8 cellular contexts compared by ENCODE assay signal in the genomic region with DNA sequence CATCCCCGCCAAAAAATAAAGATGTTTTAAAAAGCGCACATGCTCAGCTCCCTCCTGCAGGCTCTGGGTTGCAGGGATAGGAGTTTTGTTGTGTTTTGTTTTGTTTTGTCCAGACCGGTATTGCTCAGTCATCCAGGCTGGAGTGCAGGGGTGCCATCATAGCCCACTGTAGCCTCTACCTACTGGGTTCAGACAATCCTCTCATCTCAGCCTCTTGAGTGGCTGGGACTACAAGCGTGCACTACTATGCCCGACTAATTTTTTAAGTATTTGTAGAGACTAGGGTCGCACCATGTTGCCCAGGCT. TPM values are rescaled to one million over a fixed set of nuclear protein-coding genes. Genes with fewer than 3 reads are reported as not detected.
A peak's percentile ranks its signal among the peaks of the same experiment; 100 is the strongest.
DNase-seq lines count a peak whose midpoint lies in the region; ATAC-seq and TF ChIP-seq lines count a peak whose summit lies in the region.

No MANE protein-coding gene starts in this region.

- CTCF ChIA-PET in activated CD4-positive, alpha-beta T cell treated with anti-CD3 and anti-CD28 coated beads for 36 hours (lab: Charles Lee), result interaction anchor here (0.7 to 1.5 kb wide), 4 partner anchors 11 to 425 kb away, joined by 3 to 4 read pairs (median 3); no protein-coding TSS in a partner anchor
- CTCF ChIA-PET in WTC11 (lab: Charles Lee), result interaction anchor here (0.6 to 1.6 kb wide), 27 partner anchors 9 to 1024 kb away, joined by 3 to 13 read pairs (median 4); a partner anchor contains a TSS

- intact Hi-C loops in activated CD4-positive, alpha-beta T cell treated with anti-CD3 and anti-CD28 coated beads for 36 hours (cut with DNase I, micrococcal nuclease), result loop anchor here in 1 of 2 experiments (1.0 kb wide), 1 partner anchor 425 kb away; no protein-coding TSS in a partner anchor

- peaks cover 2% of the 10 kb centered on the region for H3K36me3 Mint-ChIP-seq in activated CD4-positive, alpha-beta T cell treated with anti-CD3 and anti-CD28 coated beads for 36 hours (ENCODE audit: low read depth)
- H3K36me3 Mint-ChIP-seq in WTC11, result no peaks in the 10 kb centered on the region

- no peak for TF ChIP-seq CTCF in WTC11 (IDR thresholded peaks at IDR 0.05)

- DNase-seq in activated CD4-positive, alpha-beta T cell treated with anti-CD3 and anti-CD28 coated beads for 36 hours, result no peak
- no peak for DNase-seq in activated CD4-positive, alpha-beta T cell treated with anti-CD3 and anti-CD28 coated beads, Interleukin-2, amount 50 U/mL, for 1 hour
- DNase-seq in WTC11 (ENCODE audit: low spot score) (no peak), substantia nigra (lab: John Stamatoyannopoulos, UW) (no peak), amygdala (lab: John Stamatoyannopoulos, UW) (no peak), hippocampal formation (lab: John Stamatoyannopoulos, UW) (no peak)

- H3K4me3 ChIP-seq in iPS-18c (ENCODE audit: insufficient read depth, low read depth, low read length), result peak overlapping the region; percentile 97

- H3K27ac Mint-ChIP-seq in activated CD4-positive, alpha-beta T cell treated with anti-CD3 and anti-CD28 coated beads for 36 hours, result peak overlapping the region; percentile 78
- H3K27ac Mint-ChIP-seq in WTC11, result no peak overlapping the region

- peak overlapping the region; percentile 79 for H3K4me3 Mint-ChIP-seq in activated CD4-positive, alpha-beta T cell treated with anti-CD3 and anti-CD28 coated beads for 36 hours
- H3K4me3 Mint-ChIP-seq in WTC11, result peak overlapping the region; percentile 72

- no peak for ATAC-seq in activated CD4-positive, alpha-beta T cell treated with anti-CD3 and anti-CD28 coated beads for 36 hours
- no peak for ATAC-seq in WTC11
- ATAC-seq in HG02623 (IDR thresholded peaks at IDR 0.05; ENCODE audit: unreplicated experiment), result no peak

- H3K4me1 Mint-ChIP-seq in activated CD4-positive, alpha-beta T cell treated with anti-CD3 and anti-CD28 coated beads for 36 hours, result peaks cover 13% of the 10 kb centered on the region
- peaks cover 14% of the 10 kb centered on the region for H3K4me1 Mint-ChIP-seq in WTC11

- peaks cover 3% of the 10 kb centered on the region for H3K9me3 ChIP-seq in iPS-18c (ENCODE audit: control insufficient read depth, insufficient read depth, low read length)

- H3K27me3 Mint-ChIP-seq in activated CD4-positive, alpha-beta T cell treated with anti-CD3 and anti-CD28 coated beads for 36 hours, result no peaks in the 10 kb centered on the region
- H3K27me3 Mint-ChIP-seq in WTC11 (ENCODE audit: low read depth), result peaks cover 35% of the 10 kb centered on the region

- H3K27ac ChIP-seq in substantia nigra (ENCODE audit: low read depth, low read length, poor library complexity, severe bottlenecking), result peak overlapping the region; percentile 85

- POLR2A ChIA-PET in activated CD4-positive, alpha-beta T cell treated with anti-CD3 and anti-CD28 coated beads for 36 hours (lab: Charles Lee), result interaction anchor here (0.6 kb wide), 1 partner anchor 9 kb away, joined by 3 read pairs; no protein-coding TSS in a partner anchor
- POLR2A ChIA-PET in WTC11 (lab: Charles Lee), result no interaction called here

- H3K9me3 Mint-ChIP-seq in activated CD4-positive, alpha-beta T cell treated with anti-CD3 and anti-CD28 coated beads for 36 hours (ENCODE audit: low read depth), result no peaks in the 10 kb centered on the region
- peaks cover 5% of the 10 kb centered on the region for H3K9me3 Mint-ChIP-seq in WTC11

TF ChIP-seq in WTC11, 78 proteins besides CTCF, POLR2A, EP300 and RAD21:
- TF ChIP-seq ZNF317 (CRISPR knock-in tag; IDR thresholded peaks at IDR 0.05; ENCODE audit: borderline replicate concordance, low read depth) (no peak), SMAD3 (CRISPR knock-in tag; IDR thresholded peaks at IDR 0.05; ENCODE audit: borderline replicate concordance) (no peak), ZNF263 (CRISPR knock-in tag; IDR thresholded peaks at IDR 0.05; ENCODE audit: low read depth) (no peak), TCF7 (CRISPR knock-in tag; IDR thresholded peaks at IDR 0.05; ENCODE audit: low read depth) (no peak), RELA (CRISPR knock-in tag; IDR thresholded peaks at IDR 0.05; ENCODE audit: borderline replicate concordance) (no peak), GTF2I (CRISPR knock-in tag; conservative IDR thresholded peaks at IDR 0.05) (no peak)
- TF ChIP-seq, protein P1, sequence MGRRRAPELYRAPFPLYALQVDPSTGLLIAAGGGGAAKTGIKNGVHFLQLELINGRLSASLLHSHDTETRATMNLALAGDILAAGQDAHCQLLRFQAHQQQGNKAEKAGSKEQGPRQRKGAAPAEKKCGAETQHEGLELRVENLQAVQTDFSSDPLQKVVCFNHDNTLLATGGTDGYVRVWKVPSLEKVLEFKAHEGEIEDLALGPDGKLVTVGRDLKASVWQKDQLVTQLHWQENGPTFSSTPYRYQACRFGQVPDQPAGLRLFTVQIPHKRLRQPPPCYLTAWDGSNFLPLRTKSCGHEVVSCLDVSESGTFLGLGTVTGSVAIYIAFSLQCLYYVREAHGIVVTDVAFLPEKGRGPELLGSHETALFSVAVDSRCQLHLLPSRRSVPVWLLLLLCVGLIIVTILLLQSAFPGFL (CRISPR knock-in tag; IDR thresholded peaks at IDR 0.05; ENCODE audit: borderline replicate concordance), result no peak
- TF ChIP-seq, protein P2, sequence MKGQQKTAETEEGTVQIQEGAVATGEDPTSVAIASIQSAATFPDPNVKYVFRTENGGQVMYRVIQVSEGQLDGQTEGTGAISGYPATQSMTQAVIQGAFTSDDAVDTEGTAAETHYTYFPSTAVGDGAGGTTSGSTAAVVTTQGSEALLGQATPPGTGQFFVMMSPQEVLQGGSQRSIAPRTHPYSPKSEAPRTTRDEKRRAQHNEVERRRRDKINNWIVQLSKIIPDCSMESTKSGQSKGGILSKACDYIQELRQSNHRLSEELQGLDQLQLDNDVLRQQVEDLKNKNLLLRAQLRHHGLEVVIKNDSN (CRISPR knock-in tag; IDR thresholded peaks at IDR 0.05), result no peak
- TF ChIP-seq, protein P3, sequence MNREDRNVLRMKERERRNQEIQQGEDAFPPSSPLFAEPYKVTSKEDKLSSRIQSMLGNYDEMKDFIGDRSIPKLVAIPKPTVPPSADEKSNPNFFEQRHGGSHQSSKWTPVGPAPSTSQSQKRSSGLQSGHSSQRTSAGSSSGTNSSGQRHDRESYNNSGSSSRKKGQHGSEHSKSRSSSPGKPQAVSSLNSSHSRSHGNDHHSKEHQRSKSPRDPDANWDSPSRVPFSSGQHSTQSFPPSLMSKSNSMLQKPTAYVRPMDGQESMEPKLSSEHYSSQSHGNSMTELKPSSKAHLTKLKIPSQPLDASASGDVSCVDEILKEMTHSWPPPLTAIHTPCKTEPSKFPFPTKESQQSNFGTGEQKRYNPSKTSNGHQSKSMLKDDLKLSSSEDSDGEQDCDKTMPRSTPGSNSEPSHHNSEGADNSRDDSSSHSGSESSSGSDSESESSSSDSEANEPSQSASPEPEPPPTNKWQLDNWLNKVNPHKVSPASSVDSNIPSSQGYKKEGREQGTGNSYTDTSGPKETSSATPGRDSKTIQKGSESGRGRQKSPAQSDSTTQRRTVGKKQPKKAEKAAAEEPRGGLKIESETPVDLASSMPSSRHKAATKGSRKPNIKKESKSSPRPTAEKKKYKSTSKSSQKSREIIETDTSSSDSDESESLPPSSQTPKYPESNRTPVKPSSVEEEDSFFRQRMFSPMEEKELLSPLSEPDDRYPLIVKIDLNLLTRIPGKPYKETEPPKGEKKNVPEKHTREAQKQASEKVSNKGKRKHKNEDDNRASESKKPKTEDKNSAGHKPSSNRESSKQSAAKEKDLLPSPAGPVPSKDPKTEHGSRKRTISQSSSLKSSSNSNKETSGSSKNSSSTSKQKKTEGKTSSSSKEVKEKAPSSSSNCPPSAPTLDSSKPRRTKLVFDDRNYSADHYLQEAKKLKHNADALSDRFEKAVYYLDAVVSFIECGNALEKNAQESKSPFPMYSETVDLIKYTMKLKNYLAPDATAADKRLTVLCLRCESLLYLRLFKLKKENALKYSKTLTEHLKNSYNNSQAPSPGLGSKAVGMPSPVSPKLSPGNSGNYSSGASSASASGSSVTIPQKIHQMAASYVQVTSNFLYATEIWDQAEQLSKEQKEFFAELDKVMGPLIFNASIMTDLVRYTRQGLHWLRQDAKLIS (CRISPR knock-in tag; IDR thresholded peaks at IDR 0.05; ENCODE audit: borderline replicate concordance), result no peak
- TF ChIP-seq, protein P4, sequence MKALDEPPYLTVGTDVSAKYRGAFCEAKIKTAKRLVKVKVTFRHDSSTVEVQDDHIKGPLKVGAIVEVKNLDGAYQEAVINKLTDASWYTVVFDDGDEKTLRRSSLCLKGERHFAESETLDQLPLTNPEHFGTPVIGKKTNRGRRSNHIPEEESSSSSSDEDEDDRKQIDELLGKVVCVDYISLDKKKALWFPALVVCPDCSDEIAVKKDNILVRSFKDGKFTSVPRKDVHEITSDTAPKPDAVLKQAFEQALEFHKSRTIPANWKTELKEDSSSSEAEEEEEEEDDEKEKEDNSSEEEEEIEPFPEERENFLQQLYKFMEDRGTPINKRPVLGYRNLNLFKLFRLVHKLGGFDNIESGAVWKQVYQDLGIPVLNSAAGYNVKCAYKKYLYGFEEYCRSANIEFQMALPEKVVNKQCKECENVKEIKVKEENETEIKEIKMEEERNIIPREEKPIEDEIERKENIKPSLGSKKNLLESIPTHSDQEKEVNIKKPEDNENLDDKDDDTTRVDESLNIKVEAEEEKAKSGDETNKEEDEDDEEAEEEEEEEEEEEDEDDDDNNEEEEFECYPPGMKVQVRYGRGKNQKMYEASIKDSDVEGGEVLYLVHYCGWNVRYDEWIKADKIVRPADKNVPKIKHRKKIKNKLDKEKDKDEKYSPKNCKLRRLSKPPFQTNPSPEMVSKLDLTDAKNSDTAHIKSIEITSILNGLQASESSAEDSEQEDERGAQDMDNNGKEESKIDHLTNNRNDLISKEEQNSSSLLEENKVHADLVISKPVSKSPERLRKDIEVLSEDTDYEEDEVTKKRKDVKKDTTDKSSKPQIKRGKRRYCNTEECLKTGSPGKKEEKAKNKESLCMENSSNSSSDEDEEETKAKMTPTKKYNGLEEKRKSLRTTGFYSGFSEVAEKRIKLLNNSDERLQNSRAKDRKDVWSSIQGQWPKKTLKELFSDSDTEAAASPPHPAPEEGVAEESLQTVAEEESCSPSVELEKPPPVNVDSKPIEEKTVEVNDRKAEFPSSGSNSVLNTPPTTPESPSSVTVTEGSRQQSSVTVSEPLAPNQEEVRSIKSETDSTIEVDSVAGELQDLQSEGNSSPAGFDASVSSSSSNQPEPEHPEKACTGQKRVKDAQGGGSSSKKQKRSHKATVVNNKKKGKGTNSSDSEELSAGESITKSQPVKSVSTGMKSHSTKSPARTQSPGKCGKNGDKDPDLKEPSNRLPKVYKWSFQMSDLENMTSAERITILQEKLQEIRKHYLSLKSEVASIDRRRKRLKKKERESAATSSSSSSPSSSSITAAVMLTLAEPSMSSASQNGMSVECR (CRISPR knock-in tag; IDR thresholded peaks at IDR 0.05; ENCODE audit: borderline replicate concordance), result no peak

RNA-seq across cellular contexts. Expression of a gene that starts 0.7 kb away (rescaled TPM):
- 10 to 100 TPM; 19.9 to 29.4 TPM for total RNA-seq in activated CD4-positive, alpha-beta T cell treated with anti-CD3 and anti-CD28 coated beads for 36 hours
- 15.7 to 20.3 TPM (median 19.0 TPM) in 3 replicates for total RNA-seq in WTC11 (2021)
